In genomic region chr5:169302046-169302445, GRCh38 we compare ENCODE assay signal across 13 cellular contexts. TPM values are rescaled to one million over a fixed set of nuclear protein-coding genes. Genes with fewer than 3 reads are reported as not detected.
DNase-seq lines count a peak whose midpoint lies in the region; ATAC-seq, FAIRE-seq and TF ChIP-seq lines count a peak whose summit lies in the region.
"Had no signal": no experiment of that assay in that cellular context is flagged by ENCODE, and none has a peak within 500 bp of the region (broad histone marks: within the 10 kb centered on the region; RNA-seq: fewer than 3 reads in every experiment).

No MANE protein-coding gene starts in this region.

- no peaks in the 10 kb centered on the region for H3K9me1 ChIP-seq in K562 (ENCODE audit: control insufficient read depth, insufficient read depth, low read length)

- H4K20me1 ChIP-seq in K562 (replicated peaks; ENCODE audit: control insufficient read depth, insufficient read depth, low read length), result no peaks in the 10 kb centered on the region; the same call in none of the 2 replicates

- 38% methylated on average over 6 of the region's 8 CpGs for WGBS in K562 (ENCODE audit: insufficient coverage, low coverage, missing lambda C conversion rate)

- ATAC-seq in GM19372 (IDR thresholded peaks at IDR 0.05; ENCODE audit: low read depth, unreplicated experiment), result peak; percentile 32
- peak; percentile 16 for ATAC-seq in HG02938 (IDR thresholded peaks at IDR 0.05; ENCODE audit: unreplicated experiment)
- ATAC-seq in K562, result peak; percentile 40; the same call in 1 of the 3 replicates
- no peak for ATAC-seq in HG03196 (IDR thresholded peaks at IDR 0.05; ENCODE audit: unreplicated experiment)
- ATAC-seq: activated T-cell treated with anti-CD3 and anti-CD28 coated beads, Interleukin-2, amount 50 U/mL, for 4 hours had no signal

- no peak for TF ChIP-seq EP300 in K562 (IDR thresholded peaks at IDR 0.05; ENCODE audit: low read length)

- no peak for FAIRE-seq in K562 (lab: Jason Lieb, UNC)

- no peak for TF ChIP-seq POLR2A in K562 (conservative IDR thresholded peaks at IDR 0.05)

- in situ Hi-C loops in K562 (cut with MboI), result loop anchor here (10.0 kb wide), 1 partner anchor 317 kb away; no protein-coding TSS in a partner anchor

- intact Hi-C loops in K562 (cut with micrococcal nuclease) (loop anchor here (1.0 to 2.0 kb wide), 3 partner anchors 185 to 623 kb away; no protein-coding TSS in a partner anchor), left ventricle myocardium inferior (cut with micrococcal nuclease) (loop anchor here (10.0 kb wide), 1 partner anchor 317 kb away; no protein-coding TSS in a partner anchor)

- H3K36me3 ChIP-seq in K562 (ENCODE audit: control insufficient read depth, insufficient read depth, low read length) (no peaks in the 10 kb centered on the region), skeletal muscle satellite cell (ENCODE audit: insufficient read depth, low read length) (no peaks in the 10 kb centered on the region), left ventricle myocardium inferior (no peaks in the 10 kb centered on the region)
- H3K36me3 ChIP-seq: brain microvascular endothelial cell, prostate gland, WERI-Rb-1 had no signal

- no peak overlapping the region for H2AFZ ChIP-seq in K562 (ENCODE audit: low read depth, low read length)

- H3K4me3 ChIP-seq in K562 (no peak overlapping the region), skeletal muscle satellite cell (ENCODE audit: low read length) (no peak overlapping the region), left ventricle myocardium inferior (no peak overlapping the region)

- no peak for TF ChIP-seq RAD21 in K562 (CRISPR knock-in tag; conservative IDR thresholded peaks at IDR 0.05 in 1 of 2, IDR thresholded peaks at IDR 0.05 in 1 of 2)

- H3K9me3 ChIP-seq in K562 (replicated peaks; ENCODE audit: control insufficient read depth, insufficient read depth, low read depth, low read length) (no peaks in the 10 kb centered on the region), skeletal muscle satellite cell (replicated peaks; ENCODE audit: low read length) (no peaks in the 10 kb centered on the region), left ventricle myocardium inferior (replicated peaks) (no peaks in the 10 kb centered on the region)
- H3K9me3 ChIP-seq: prostate gland had no signal

- H3K9ac ChIP-seq in K562 (ENCODE audit: insufficient read depth in 1 of 2, low read depth in 2 of 2, low read length in 2 of 2) (no peak overlapping the region), skeletal muscle satellite cell (ENCODE audit: low read depth, low read length) (no peak overlapping the region)

- H3K4me2 ChIP-seq in K562 (ENCODE audit: insufficient read depth, low read length), result no peak overlapping the region
- peak overlapping the region; percentile 87 for H3K4me2 ChIP-seq in skeletal muscle satellite cell (ENCODE audit: low read length)

- peaks cover 0 to 7% of the 10 kb centered on the region in 2 experiments; a peak in 1 of 5 replicates for H3K4me1 ChIP-seq in K562 (replicated peaks in 1 of 2; ENCODE audit: control insufficient read depth in 2 of 2, insufficient read depth in 2 of 2, low read length in 2 of 2)
- H3K4me1 ChIP-seq in skeletal muscle satellite cell (ENCODE audit: control insufficient read depth, insufficient read depth, low read length), result peaks cover 22% of the 10 kb centered on the region
- peaks cover 23% of the 10 kb centered on the region for H3K4me1 ChIP-seq in left ventricle myocardium inferior
- H3K4me1 ChIP-seq: prostate gland had no signal

- DNase-seq in K562 (ENCODE audit: extremely low read depth in 1 of 4, low spot score in 3 of 4), result no peak
- DNase-seq in UCSD-AML1 (lab: John Stamatoyannopoulos, UW; ENCODE audit: unreplicated experiment), result no peak
- no peak for DNase-seq in left ventricle myocardium inferior
- DNase-seq: NCI-H1436, SIG-M5 had no signal

- no peaks in the 10 kb centered on the region for H3K79me2 ChIP-seq in K562 (ENCODE audit: control insufficient read depth, insufficient read depth, low read length)

- TF ChIP-seq CTCF in K562 (IDR thresholded peaks at IDR 0.05 in 2 of 3, conservative IDR thresholded peaks at IDR 0.05 in 1 of 3; ENCODE audit: insufficient read depth in 2 of 3, low read depth in 1 of 3, low read length in 3 of 3) (no peak), left ventricle myocardium inferior (IDR thresholded peaks at IDR 0.05; ENCODE audit: borderline replicate concordance) (no peak)

- H3K27ac ChIP-seq in K562 (ENCODE audit: extremely low read depth, low read depth, low read length), result no peak overlapping the region
- H3K27ac ChIP-seq in left ventricle myocardium inferior (replicated peaks), result no peak overlapping the region
- H3K27ac ChIP-seq: brain microvascular endothelial cell, prostate gland, WERI-Rb-1 had no signal

- CTCF ChIA-PET in K562 (lab: Yijun Ruan, JAX; ENCODE audit: low intra/inter-chr PET ratio), result interaction anchor here (0.5 to 1.5 kb wide), 2 partner anchors 315 to 1032 kb away, joined by 3 to 5 read pairs; no protein-coding TSS in a partner anchor

- H3K27me3 ChIP-seq in K562 (ENCODE audit: control insufficient read depth in 2 of 2, insufficient read depth in 2 of 2, low read length in 2 of 2) (peaks cover 0 to 16% of the 10 kb centered on the region in 2 experiments; a peak in 3 of 5 replicates), skeletal muscle satellite cell (ENCODE audit: control insufficient read depth, insufficient read depth, low read length) (peaks cover 58% of the 10 kb centered on the region), left ventricle myocardium inferior (ENCODE audit: low read depth) (peaks cover 78% of the 10 kb centered on the region)

- POLR2A ChIA-PET in K562 (lab: Yijun Ruan, JAX), result no interaction called here

- BruUV-seq in K562 (replicated peaks; lab: Mats Ljungman, UMichigan), result no TSS peak

TF ChIP-seq in K562, 482 proteins besides CTCF, POLR2A, EP300 and RAD21:
- TF ChIP-seq ZFPM2 (CRISPR knock-in tag; IDR thresholded peaks at IDR 0.05), result no peak
- TF ChIP-seq ZNF75A (CRISPR knock-in tag; IDR thresholded peaks at IDR 0.05), result no peak
- TF ChIP-seq NUFIP1 (IDR thresholded peaks at IDR 0.05; ENCODE audit: partially characterized antibody), result no peak
- no peak for TF ChIP-seq IRF2 (CRISPR knock-in tag; IDR thresholded peaks at IDR 0.05)
- TF ChIP-seq, protein P1, sequence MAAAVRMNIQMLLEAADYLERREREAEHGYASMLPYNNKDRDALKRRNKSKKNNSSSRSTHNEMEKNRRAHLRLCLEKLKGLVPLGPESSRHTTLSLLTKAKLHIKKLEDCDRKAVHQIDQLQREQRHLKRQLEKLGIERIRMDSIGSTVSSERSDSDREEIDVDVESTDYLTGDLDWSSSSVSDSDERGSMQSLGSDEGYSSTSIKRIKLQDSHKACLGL (CRISPR knock-in tag; IDR thresholded peaks at IDR 0.05; ENCODE audit: borderline replicate concordance, poor library complexity, severe bottlenecking), result no peak
- no peak for TF ChIP-seq LARP7 (IDR thresholded peaks at IDR 0.05)
- no peak for TF ChIP-seq ZNF696 (CRISPR knock-in tag; conservative IDR thresholded peaks at IDR 0.05)
- no peak for TF ChIP-seq TFE3 (CRISPR knock-in tag; IDR thresholded peaks at IDR 0.05)
- no peak for TF ChIP-seq TCF15 (CRISPR knock-in tag; IDR thresholded peaks at IDR 0.05)
- no peak for TF ChIP-seq ZNF766 (CRISPR knock-in tag; conservative IDR thresholded peaks at IDR 0.05)
- TF ChIP-seq SAFB2 (IDR thresholded peaks at IDR 0.05; ENCODE audit: borderline replicate concordance, low read depth, low read length, severe bottlenecking), result no peak
- no peak for TF ChIP-seq SRF (CRISPR knock-in tag; IDR thresholded peaks at IDR 0.05)

RNA-seq across cellular contexts. Expression of gene SLIT3, which starts 1.1 kb away (rescaled TPM):
- total RNA-seq in K562 (2011; cell fraction: chromatin; rRNA removed; ENCODE audit: low replicate concordance), result not detected in 2 replicates
- total RNA-seq in K562 (2011; cell fraction: nucleolus; rRNA removed), result not detected in 2 replicates
- total RNA-seq in K562 (2011; cell fraction: nucleoplasm; rRNA removed), result not detected in 2 replicates
- not detected in 2 replicates for total RNA-seq in K562 (2014; rRNA removed)
- total RNA-seq in K562 (2014; rRNA removed; fragmentation: Illumina TruSeq; extraction: Trizol), result not detected in 2 replicates
- total RNA-seq in K562 (2015; rRNA removed; fragmentation: Illumina TruSeq; extraction: Trizol), result not detected in 2 replicates
- total RNA-seq in K562 (2021), result 0.04 and 0.13 TPM in 2 replicates
- polyA plus RNA-seq in K562 (2011; rRNA removed), result 0.01 TPM in 2 replicates
- polyA plus RNA-seq in K562 (2011; cell fraction: cytosol; rRNA removed), result 0.03 TPM in 1 of 2 replicates, not detected in the other
- 0.03 TPM in 1 of 2 replicates, not detected in the other for polyA plus RNA-seq in K562 (2011; cell fraction: nucleus; rRNA removed)
- polyA plus RNA-seq in K562 (2012), result 0.19 TPM in 1 of 2 replicates, not detected in the other
- not detected in 2 replicates for polyA plus RNA-seq in K562 (2014; fragmentation: Illumina TruSeq; extraction: Trizol)
- polyA plus RNA-seq in K562 (2014; fragmentation: Nextera tagmentation; extraction: Ambion mirVana), result not detected
- not detected in 2 replicates for polyA plus RNA-seq in K562 (2014; rRNA removed)
- polyA minus RNA-seq in K562 (2011; rRNA and poly(A)+ RNA removed), result not detected in 2 replicates
- not detected in 2 replicates for polyA minus RNA-seq in K562 (2011; cell fraction: cytosol; rRNA and poly(A)+ RNA removed)
- polyA minus RNA-seq in K562 (2011; cell fraction: nucleus; rRNA and poly(A)+ RNA removed), result not detected in 2 replicates
- total RNA-seq in skeletal muscle satellite cell (2012; rRNA removed), result 0.25 and 1.1 TPM in 2 replicates
- 22.7 TPM for total RNA-seq in left ventricle myocardium inferior

Comparison
In these comparisons a context has a peak if more than half of its experiments do, and no peak if none do; other contexts are left out.
1. RNA of gene SLIT3, which starts 1.1 kb away (total RNA-seq): 22.7 TPM in left ventricle myocardium inferior (single experiment); 0.04 to 0.13 TPM in K562; every median in the first group is over 10 times any median in the second.